ENCODE assay signal across 11 cellular contexts in genomic region chr17:4162775-4163498, GRCh38. TPM values are rescaled to one million over a fixed set of nuclear protein-coding genes. Genes with fewer than 3 reads are reported as not detected.
DNase-seq lines count a peak whose midpoint lies in the region; ATAC-seq, FAIRE-seq and TF ChIP-seq lines count a peak whose summit lies in the region.
"Had no signal": no experiment of that assay in that cellular context is flagged by ENCODE, and none has a peak within 500 bp of the region (broad histone marks: within the 10 kb centered on the region; RNA-seq: fewer than 3 reads in every experiment).

No MANE protein-coding gene starts in this region.

- H3K27me3 ChIP-seq in right lobe of liver (no peaks in the 10 kb centered on the region), HepG2 (ENCODE audit: control insufficient read depth in 1 of 2, insufficient read depth in 2 of 2, low read length in 2 of 2) (no peaks in the 10 kb centered on the region)

- 60% methylated on average over 12 of the region's 15 CpGs for WGBS in right lobe of liver (ENCODE audit: insufficient coverage, low coverage, low lambda C conversion rate, missing lambda C conversion rate)
- 98% methylated on average over 15 of the region's 15 CpGs for WGBS in HepG2 (ENCODE audit: low lambda C conversion rate)
- WGBS in mesodermal cell (ENCODE audit: insufficient coverage in 2 of 2), 2 experiments: 88 to 94% methylated on average over 10 to 14 of the region's 15 CpGs

- H3K4me3 ChIP-seq in right lobe of liver (no peak overlapping the region), HepG2 (replicated peaks in 1 of 3; ENCODE audit: insufficient read depth in 1 of 3, low read depth in 2 of 3, low read length in 3 of 3) (no peak overlapping the region), mesodermal cell (ENCODE audit: extremely low read depth, insufficient read depth, low read length, poor library complexity, severe bottlenecking) (no peak overlapping the region)

- TF ChIP-seq RAD21 in HepG2 (CRISPR knock-in tag; IDR thresholded peaks at IDR 0.05): no peak

- no peak for TF ChIP-seq POLR2A in right lobe of liver (IDR thresholded peaks at IDR 0.05)
- TF ChIP-seq POLR2A in HepG2 (IDR thresholded peaks at IDR 0.05; ENCODE audit: insufficient read depth in 1 of 2, low read depth in 2 of 2, low read length in 2 of 2): no peak

- no peaks in the 10 kb centered on the region for H3K79me2 ChIP-seq in HepG2 (ENCODE audit: insufficient read depth, low read length)

- H3K9ac ChIP-seq in HepG2 (ENCODE audit: insufficient read depth, low read depth, low read length): no peak overlapping the region

- FAIRE-seq in HepG2 (lab: Jason Lieb, UNC): no peak

- no peaks in the 10 kb centered on the region for H3K9me3 ChIP-seq in right lobe of liver
- no peaks in the 10 kb centered on the region for H3K9me3 ChIP-seq in HepG2 (ENCODE audit: low read length)
- no peaks in the 10 kb centered on the region for H3K9me3 ChIP-seq in mesodermal cell (ENCODE audit: control insufficient read depth, low read length)

- DNase-seq in right lobe of liver (no peak), HepG2 (ENCODE audit: low spot score) (no peak), NCI-H1694 (lab: John Stamatoyannopoulos, UW) (no peak), KG1 (lab: John Stamatoyannopoulos, UW) (no peak), T-helper 9 cell (no peak)
- DNase-seq in stimulated activated naive CD4-positive, alpha-beta T cell (lab: John Stamatoyannopoulos, UW): no peak
- DNase-seq: activated CD4-positive, alpha-beta T cell treated with anti-CD3 and anti-CD28 coated beads for 48 hours; CD4-positive, CD25-positive, alpha-beta regulatory T cell; NCI-H146 had no signal

- H3K27ac ChIP-seq in right lobe of liver (no peak overlapping the region), HepG2 (ENCODE audit: extremely low read length, insufficient read depth, low read length) (no peak overlapping the region), mesodermal cell (ENCODE audit: low read depth, low read length, severe bottlenecking) (peak overlapping the region; percentile 96)

- H2AFZ ChIP-seq in HepG2 (ENCODE audit: low read length): no peak overlapping the region

- H3K4me3 Mint-ChIP-seq in activated T-helper 17 cell treated with anti-CD3 and anti-CD28 coated beads, Interleukin-2, amount 50 U/mL, for 72 hours: no peak overlapping the region
- H3K4me3 Mint-ChIP-seq: CD4-positive, CD25-positive, alpha-beta regulatory T cell had no signal

- H4K20me1 ChIP-seq in HepG2 (ENCODE audit: insufficient read depth, low read length): no peaks in the 10 kb centered on the region

- no peak for TF ChIP-seq CTCF in right lobe of liver (IDR thresholded peaks at IDR 0.05)
- TF ChIP-seq CTCF in HepG2 (CRISPR knock-in tag; IDR thresholded peaks at IDR 0.05): no peak

- no TSS peak for BruUV-seq in HepG2 (replicated peaks; lab: Mats Ljungman, UMichigan)

- in situ Hi-C loops in HepG2 (cut with HindIII; ENCODE audit: extremely low pct_ligation_motif_present, low pct_unique_long_range_greater_than_20kb): no loop called here

- TF ChIP-seq EP300 in HepG2 (IDR thresholded peaks at IDR 0.05; ENCODE audit: low read depth in 2 of 2, low read length in 2 of 2) (no peak), HepG2 (CRISPR knock-in tag; IDR thresholded peaks at IDR 0.05; ENCODE audit: borderline replicate concordance) (no peak)

- no peaks in the 10 kb centered on the region for H3K27me3 Mint-ChIP-seq in activated T-helper 17 cell treated with anti-CD3 and anti-CD28 coated beads, Interleukin-2, amount 50 U/mL, for 72 hours
- H3K27me3 Mint-ChIP-seq: CD4-positive, CD25-positive, alpha-beta regulatory T cell had no signal

- intact Hi-C loops in right lobe of liver (cut with DNase I): no loop called here
- intact Hi-C loops in HepG2 (cut with micrococcal nuclease; ENCODE audit: unreplicated experiment): no loop called here

- peak overlapping the region; percentile 25 for H3K27ac Mint-ChIP-seq in activated T-helper 17 cell treated with anti-CD3 and anti-CD28 coated beads, Interleukin-2, amount 50 U/mL, for 72 hours

- H3K36me3 ChIP-seq in right lobe of liver (peaks cover 0 to 22% (median 8%) of the 10 kb centered on the region in 4 donors), HepG2 (replicated peaks in 1 of 2; ENCODE audit: control insufficient read depth in 1 of 2, insufficient read depth in 2 of 2, low read length in 2 of 2) (peaks cover 4 to 23% of the 10 kb centered on the region in 2 experiments; a peak in 4 of 5 replicates), mesodermal cell (ENCODE audit: control insufficient read depth, insufficient read depth, low read length) (peaks cover 41% of the 10 kb centered on the region)

- ATAC-seq in right lobe of liver (peak; percentile 24 to 57 (median 38)), HepG2 (no peak)
- ATAC-seq in activated T-helper 17 cell treated with anti-CD3 and anti-CD28 coated beads, Interleukin-2, amount 50 U/mL, for 72 hours (replicated peaks): no peak

- POLR2A ChIA-PET in HepG2 (lab: Yijun Ruan, JAX): interaction anchor here (1.6 kb wide), 1 partner anchor 20 kb away, joined by 5 read pairs; the partner anchor contains the start of genes CYB5D2 and ZZEF1

- H3K4me1 Mint-ChIP-seq in activated T-helper 17 cell treated with anti-CD3 and anti-CD28 coated beads, Interleukin-2, amount 50 U/mL, for 72 hours: peaks cover 6% of the 10 kb centered on the region

- H3K36me3 Mint-ChIP-seq in activated T-helper 17 cell treated with anti-CD3 and anti-CD28 coated beads, Interleukin-2, amount 50 U/mL, for 72 hours (ENCODE audit: low read depth): peaks cover 42% of the 10 kb centered on the region

- H3K9me3 Mint-ChIP-seq in activated T-helper 17 cell treated with anti-CD3 and anti-CD28 coated beads, Interleukin-2, amount 50 U/mL, for 72 hours: no peaks in the 10 kb centered on the region
- H3K9me3 Mint-ChIP-seq: CD4-positive, CD25-positive, alpha-beta regulatory T cell had no signal

- CTCF ChIA-PET in HepG2 (lab: Yijun Ruan, JAX; ENCODE audit: low intra/inter-chr PET ratio, low total read pairs): no interaction called here

- no peaks in the 10 kb centered on the region for H3K4me1 ChIP-seq in right lobe of liver
- 0 out of 2 replicates have a peak, but pooled peaks cover 5% of the 10 kb centered on the region for H3K4me1 ChIP-seq in HepG2 (ENCODE audit: insufficient read depth, low read length)
- H3K4me1 ChIP-seq in mesodermal cell (ENCODE audit: control insufficient read depth, insufficient read depth, low read length, poor library complexity, severe bottlenecking): peaks cover 25% of the 10 kb centered on the region

- H3K4me2 ChIP-seq in HepG2 (ENCODE audit: low read depth, low read length): no peak overlapping the region

RNA-seq across cellular contexts. Expression of gene CYB5D2, which starts 19.9 kb away (rescaled TPM):
- total RNA-seq in right lobe of liver (10 to 100 TPM; 10.4 to 22.8 (median 14.8) TPM), HepG2 (2016; rRNA removed; fragmentation: Illumina TruSeq; extraction: Trizol) (5.8 and 7.6 TPM in 2 replicates)
- total RNA-seq in HepG2 (2016; cell fraction: cytosol; rRNA removed; fragmentation: Illumina TruSeq; extraction: Trizol; ENCODE audit: low read depth): 12.7 and 15.9 TPM in 2 replicates
- total RNA-seq in HepG2 (2016; cell fraction: insoluble cytoplasmic fraction; rRNA removed; fragmentation: Illumina TruSeq; extraction: Trizol): 7.0 and 8.3 TPM in 2 replicates
- total RNA-seq in HepG2 (2016; cell fraction: membrane; rRNA removed; fragmentation: Illumina TruSeq; extraction: Trizol): 5.7 and 7.6 TPM in 2 replicates
- 4.0 and 5.4 TPM in 2 replicates for total RNA-seq in HepG2 (2016; cell fraction: nucleus; rRNA removed; fragmentation: Illumina TruSeq; extraction: Trizol)
- polyA plus RNA-seq in HepG2 (2011; rRNA removed): 9.6 and 12.2 TPM in 2 replicates
- polyA plus RNA-seq in HepG2 (2011; cell fraction: cytosol; rRNA removed): 12.1 and 14.6 TPM in 2 replicates
- polyA plus RNA-seq in HepG2 (2011; cell fraction: nucleus; rRNA removed): 9.1 and 11.2 TPM in 2 replicates
- polyA plus RNA-seq in HepG2 (2012): 6.8 and 7.4 TPM in 2 replicates
- polyA plus RNA-seq in HepG2 (2016; cell fraction: cytosol; fragmentation: Illumina TruSeq; extraction: Trizol; ENCODE audit: low read depth): 7.9 and 8.9 TPM in 2 replicates
- polyA plus RNA-seq in HepG2 (2016; cell fraction: insoluble cytoplasmic fraction; fragmentation: Illumina TruSeq; extraction: Trizol; ENCODE audit: low read depth): 7.6 and 7.9 TPM in 2 replicates
- 3.4 and 5.5 TPM in 2 replicates for polyA plus RNA-seq in HepG2 (2016; cell fraction: membrane; fragmentation: Illumina TruSeq; extraction: Trizol; ENCODE audit: low read depth)
- polyA plus RNA-seq in HepG2 (2016; cell fraction: nucleus; fragmentation: Illumina TruSeq; extraction: Trizol; ENCODE audit: insufficient read depth, low read depth): 8.6 TPM in 2 replicates
- polyA minus RNA-seq in HepG2 (2011; rRNA and poly(A)+ RNA removed; ENCODE audit: low replicate concordance): 13.0 and 24.6 TPM in 2 replicates
- 3.0 and 5.1 TPM in 2 replicates for polyA minus RNA-seq in HepG2 (2011; cell fraction: cytosol; rRNA and poly(A)+ RNA removed)
- 3.9 and 4.4 TPM in 2 replicates for polyA minus RNA-seq in HepG2 (2011; cell fraction: nucleus; rRNA and poly(A)+ RNA removed)
- total RNA-seq in activated T-helper 17 cell treated with anti-CD3 and anti-CD28 coated beads, Interleukin-2, amount 50 U/mL, for 72 hours: 1 to 10 TPM; 6.6 to 8.4 TPM
- polyA plus RNA-seq in mesodermal cell (2013, experiment 1 of 2): 13.6 TPM
- polyA plus RNA-seq in mesodermal cell (2013, experiment 2 of 2): 14.9 TPM

RNA-seq across cellular contexts. Expression of gene ZZEF1, which starts 20.1 kb away (rescaled TPM):
- 10 to 100 TPM; 17.1 to 24.9 (median 21.0) TPM for total RNA-seq in right lobe of liver
- 8.7 and 10.2 TPM in 2 replicates for total RNA-seq in HepG2 (2016; rRNA removed; fragmentation: Illumina TruSeq; extraction: Trizol)
- 11.2 and 16.0 TPM in 2 replicates for total RNA-seq in HepG2 (2016; cell fraction: cytosol; rRNA removed; fragmentation: Illumina TruSeq; extraction: Trizol; ENCODE audit: low read depth)
- 7.8 and 8.6 TPM in 2 replicates for total RNA-seq in HepG2 (2016; cell fraction: insoluble cytoplasmic fraction; rRNA removed; fragmentation: Illumina TruSeq; extraction: Trizol)
- total RNA-seq in HepG2 (2016; cell fraction: membrane; rRNA removed; fragmentation: Illumina TruSeq; extraction: Trizol): 4.6 and 5.0 TPM in 2 replicates
- 15.4 and 17.3 TPM in 2 replicates for total RNA-seq in HepG2 (2016; cell fraction: nucleus; rRNA removed; fragmentation: Illumina TruSeq; extraction: Trizol)
- 7.7 and 7.9 TPM in 2 replicates for polyA plus RNA-seq in HepG2 (2011; rRNA removed)
- 4.0 and 5.2 TPM in 2 replicates for polyA plus RNA-seq in HepG2 (2011; cell fraction: cytosol; rRNA removed)
- 20.2 and 21.4 TPM in 2 replicates for polyA plus RNA-seq in HepG2 (2011; cell fraction: nucleus; rRNA removed)
- 6.9 and 7.9 TPM in 2 replicates for polyA plus RNA-seq in HepG2 (2012)
- 0.45 and 0.49 TPM in 2 replicates for polyA plus RNA-seq in HepG2 (2016; cell fraction: cytosol; fragmentation: Illumina TruSeq; extraction: Trizol; ENCODE audit: low read depth)
- polyA plus RNA-seq in HepG2 (2016; cell fraction: insoluble cytoplasmic fraction; fragmentation: Illumina TruSeq; extraction: Trizol; ENCODE audit: low read depth): 3.4 and 5.0 TPM in 2 replicates
- polyA plus RNA-seq in HepG2 (2016; cell fraction: membrane; fragmentation: Illumina TruSeq; extraction: Trizol; ENCODE audit: low read depth): 0.88 and 0.91 TPM in 2 replicates
- polyA plus RNA-seq in HepG2 (2016; cell fraction: nucleus; fragmentation: Illumina TruSeq; extraction: Trizol; ENCODE audit: insufficient read depth, low read depth): 18.8 and 20.1 TPM in 2 replicates
- 37.0 and 76.8 TPM in 2 replicates for polyA minus RNA-seq in HepG2 (2011; rRNA and poly(A)+ RNA removed; ENCODE audit: low replicate concordance)
- polyA minus RNA-seq in HepG2 (2011; cell fraction: cytosol; rRNA and poly(A)+ RNA removed): 9.7 and 11.1 TPM in 2 replicates
- polyA minus RNA-seq in HepG2 (2011; cell fraction: nucleus; rRNA and poly(A)+ RNA removed): 41.5 and 44.0 TPM in 2 replicates
- total RNA-seq in activated T-helper 17 cell treated with anti-CD3 and anti-CD28 coated beads, Interleukin-2, amount 50 U/mL, for 72 hours: 10 to 100 TPM; 48.1 to 48.2 TPM
- 15.8 TPM for polyA plus RNA-seq in mesodermal cell (2013, experiment 1 of 2)
- polyA plus RNA-seq in mesodermal cell (2013, experiment 2 of 2): 12.4 TPM

Comparison
In these comparisons a context has a peak if more than half of its experiments do, and no peak if none do; other contexts are left out.
1. ATAC-seq: peak in right lobe of liver (4 of 4); none in HepG2 (single experiment) and activated T-helper 17 cell treated with anti-CD3 and anti-CD28 coated beads, Interleukin-2, amount 50 U/mL, for 72 hours (single experiment).